ENCODE assay signal across 1 cellular context in genomic region chr19:20078696-20079095, GRCh38.
TF ChIP-seq lines count a peak whose summit lies in the region.

No MANE protein-coding gene starts in this region.

TF ChIP-seq in K562, 482 proteins besides CTCF, POLR2A, EP300 and RAD21:
- peak; percentile 51 for TF ChIP-seq TFE3 (CRISPR knock-in tag; IDR thresholded peaks at IDR 0.05)
- TF ChIP-seq ELK1 (CRISPR knock-in tag; IDR thresholded peaks at IDR 0.05), result no peak
- TF ChIP-seq ZC3H11A (IDR thresholded peaks at IDR 0.05; ENCODE audit: low read depth, low read length), result no peak
- TF ChIP-seq ZNF316 (IDR thresholded peaks at IDR 0.05), result no peak
- no peak for TF ChIP-seq MYC (IDR thresholded peaks at IDR 0.05; ENCODE audit: low read depth, low read length)
- TF ChIP-seq MYC (CRISPR knock-in tag; IDR thresholded peaks at IDR 0.05; ENCODE audit: borderline replicate concordance, low read depth), result no peak
- TF ChIP-seq NFE2L1 (tag; IDR thresholded peaks at IDR 0.05; ENCODE audit: borderline replicate concordance, low read depth), result no peak
